Comparison of ENCODE assay signal across 27 cellular contexts in the genomic region with DNA sequence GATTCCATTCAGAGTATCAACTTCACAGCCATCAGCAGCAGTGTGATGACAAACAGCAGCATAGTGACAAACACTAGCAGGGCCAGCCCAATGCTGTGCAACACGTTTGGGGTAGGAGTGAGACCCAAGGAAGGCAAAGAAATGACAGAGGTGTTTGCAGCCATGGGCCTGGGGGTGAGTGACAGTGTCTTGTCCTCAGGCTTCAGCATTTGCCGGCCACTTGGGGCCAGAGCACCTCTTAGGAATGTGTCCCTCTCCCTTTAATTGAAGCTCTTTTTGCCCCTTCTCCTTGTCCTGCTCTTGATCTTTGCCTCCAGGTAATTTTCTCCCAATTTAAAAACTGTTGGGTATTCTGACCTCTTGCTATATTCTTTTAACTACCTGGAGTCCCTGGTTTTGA.
"Had no signal": no experiment of that assay in that cellular context is flagged by ENCODE, and none has a peak within 500 bp of the region (broad histone marks: within the 10 kb centered on the region; RNA-seq: fewer than 3 reads in every experiment).

No MANE protein-coding gene starts in this region.

- H3K27me3 ChIP-seq: body of pancreas, esophagus muscularis mucosa, foreskin keratinocyte, gastrocnemius medialis had no signal

- H3K36me3 ChIP-seq: esophagus muscularis mucosa, gastrocnemius medialis had no signal

- ATAC-seq: activated CD8-positive, alpha-beta T cell treated with anti-CD3 and anti-CD28 coated beads for 36 hours; activated T-cell treated with anti-CD3 and anti-CD28 coated beads, Interleukin-2, amount 50 U/mL, for 4 hours; activated T-helper 17 cell treated with anti-CD3 and anti-CD28 coated beads, Interleukin-2, amount 50 U/mL, for 72 hours; body of pancreas; effector memory CD8-positive, alpha-beta T cell; foreskin keratinocyte; gastrocnemius medialis had no signal

- H3K4me1 Mint-ChIP-seq: activated T-helper 17 cell treated with anti-CD3 and anti-CD28 coated beads, Interleukin-2, amount 50 U/mL, for 72 hours had no signal

- H3K27me3 Mint-ChIP-seq: activated CD8-positive, alpha-beta T cell treated with anti-CD3 and anti-CD28 coated beads for 36 hours; activated T-helper 17 cell treated with anti-CD3 and anti-CD28 coated beads, Interleukin-2, amount 50 U/mL, for 72 hours; effector memory CD8-positive, alpha-beta T cell had no signal

- H3K4me3 ChIP-seq: body of pancreas, esophagus muscularis mucosa, gastrocnemius medialis had no signal

- DNase-seq: activated CD4-positive, alpha-beta T cell treated with anti-CD3 and anti-CD28 coated beads for 48 hours; activated CD4-positive, alpha-beta T cell treated with anti-CD3 and anti-CD28 coated beads, Interleukin-2, amount 50 U/mL, for 1 hour; activated CD4-positive, alpha-beta T cell treated with anti-CD3 and anti-CD28 coated beads, Interleukin-2, amount 50 U/mL, for 48 hours; activated CD8-positive, alpha-beta memory T cell treated with anti-CD3 and anti-CD28 coated beads for 24 hours; activated CD8-positive, alpha-beta T cell treated with anti-CD3 and anti-CD28 coated beads for 36 hours; activated effector memory CD4-positive, alpha-beta T cell treated with Interleukin-2 at 50 U/mL for 16 hours; activated gamma-delta T cell treated with Interleukin-2 at 50 U/mL for 16 hours; activated naive CD4-positive, alpha-beta T cell treated with anti-CD3 and anti-CD28 coated beads, Interleukin-2, amount 50 U/mL, for 16 hours; activated naive CD4-positive, alpha-beta T cell treated with Interleukin-2 at 50 U/mL for 16 hours; activated T-cell treated with anti-CD3 and anti-CD28 coated beads, Interleukin-2, amount 50 U/mL, for 4 hours; amygdala; aorta; body of pancreas; caudate nucleus; cortex of kidney; dermis blood vessel endothelial cell; effector CD4-positive, alpha-beta T cell; effector memory CD8-positive, alpha-beta T cell; erythroblast; foreskin keratinocyte; gastrocnemius medialis; glutamatergic neuron; T-helper 2 cell had no signal

- H3K9me3 Mint-ChIP-seq: activated T-helper 17 cell treated with anti-CD3 and anti-CD28 coated beads, Interleukin-2, amount 50 U/mL, for 72 hours had no signal

- H3K27ac Mint-ChIP-seq: activated CD8-positive, alpha-beta T cell treated with anti-CD3 and anti-CD28 coated beads for 36 hours; activated naive CD8-positive, alpha-beta T cell; activated T-helper 17 cell treated with anti-CD3 and anti-CD28 coated beads, Interleukin-2, amount 50 U/mL, for 72 hours; effector memory CD8-positive, alpha-beta T cell had no signal

- H3K36me3 Mint-ChIP-seq: activated naive CD8-positive, alpha-beta T cell had no signal

- H3K4me1 ChIP-seq: body of pancreas, esophagus muscularis mucosa, foreskin keratinocyte, gastrocnemius medialis had no signal

- FAIRE-seq: colon had no signal

- H3K9me3 ChIP-seq: body of pancreas, esophagus muscularis mucosa, gastrocnemius medialis had no signal

- H3K27ac ChIP-seq: body of pancreas, esophagus muscularis mucosa, foreskin keratinocyte, gastrocnemius medialis had no signal

- H3K4me3 Mint-ChIP-seq: activated CD8-positive, alpha-beta T cell treated with anti-CD3 and anti-CD28 coated beads for 36 hours; activated naive CD8-positive, alpha-beta T cell; activated T-cell treated with anti-CD3 and anti-CD28 coated beads, Interleukin-2, amount 50 U/mL, for 4 hours; activated T-helper 17 cell treated with anti-CD3 and anti-CD28 coated beads, Interleukin-2, amount 50 U/mL, for 72 hours; effector memory CD8-positive, alpha-beta T cell had no signal
